Comparison of ENCODE assay signal across 9 cellular contexts in genomic region chr12:66901136-66901932, GRCh38.
DNase-seq lines count a peak whose midpoint lies in the region; ATAC-seq and TF ChIP-seq lines count a peak whose summit lies in the region.
"Had no signal": no experiment of that assay in that cellular context is flagged by ENCODE, and none has a peak within 500 bp of the region (broad histone marks: within the 10 kb centered on the region; RNA-seq: fewer than 3 reads in every experiment).

No MANE protein-coding gene starts in this region.

- H3K27ac Mint-ChIP-seq in effector memory CD8-positive, alpha-beta T cell = peak overlapping the region; percentile 3 to 21

- H3K27me3 Mint-ChIP-seq in effector memory CD8-positive, alpha-beta T cell = no peaks in the 10 kb centered on the region

- no peak for TF ChIP-seq POLR2A in GM18505 (IDR thresholded peaks at IDR 0.05; ENCODE audit: borderline replicate concordance, extremely low read depth, insufficient read depth, insufficient read length)

- H3K4me3 Mint-ChIP-seq in effector memory CD8-positive, alpha-beta T cell = peak overlapping the region in 1 of 2 donors; percentile 46

- no peaks in the 10 kb centered on the region for H3K9me3 Mint-ChIP-seq in effector memory CD8-positive, alpha-beta T cell

- peaks cover 13 to 17% of the 10 kb centered on the region in 2 donors for H3K4me1 Mint-ChIP-seq in effector memory CD8-positive, alpha-beta T cell (ENCODE audit: low read depth in 2 of 2)

- DNase-seq in effector memory CD8-positive, alpha-beta T cell = no peak
- DNase-seq in T-helper 1 cell (no peak), NCI-H526 (lab: John Stamatoyannopoulos, UW) (no peak), T1000 (lab: John Stamatoyannopoulos, UW) (no peak), DMS 273 treated with DMSO at 0.1 percent for 48 hours (lab: John Stamatoyannopoulos, UW) (no peak)
- DNase-seq: nucleus accumbens had no signal

- H3K36me3 Mint-ChIP-seq in effector memory CD8-positive, alpha-beta T cell (ENCODE audit: insufficient read depth) = no peaks in the 10 kb centered on the region

- peak; percentile 93 for ATAC-seq in GM18505 (IDR thresholded peaks at IDR 0.05; ENCODE audit: unreplicated experiment)
- ATAC-seq in GM21447 (IDR thresholded peaks at IDR 0.05; ENCODE audit: unreplicated experiment) = peak; percentile 98
- ATAC-seq in HG03439 (IDR thresholded peaks at IDR 0.05; ENCODE audit: unreplicated experiment) = peak; percentile 96
- peak; percentile 44 for ATAC-seq in effector memory CD8-positive, alpha-beta T cell (replicated peaks)

Comparison
In these comparisons a context has a peak if more than half of its experiments do, and no peak if none do; other contexts are left out.
1. ATAC-seq: peak in every context shown above with its lines; median percentile 98 in GM21447; 96 in HG03439; 93 in GM18505; 44 in effector memory CD8-positive, alpha-beta T cell.